Comparison of ENCODE assay signal across 11 cellular contexts in the genomic region with DNA sequence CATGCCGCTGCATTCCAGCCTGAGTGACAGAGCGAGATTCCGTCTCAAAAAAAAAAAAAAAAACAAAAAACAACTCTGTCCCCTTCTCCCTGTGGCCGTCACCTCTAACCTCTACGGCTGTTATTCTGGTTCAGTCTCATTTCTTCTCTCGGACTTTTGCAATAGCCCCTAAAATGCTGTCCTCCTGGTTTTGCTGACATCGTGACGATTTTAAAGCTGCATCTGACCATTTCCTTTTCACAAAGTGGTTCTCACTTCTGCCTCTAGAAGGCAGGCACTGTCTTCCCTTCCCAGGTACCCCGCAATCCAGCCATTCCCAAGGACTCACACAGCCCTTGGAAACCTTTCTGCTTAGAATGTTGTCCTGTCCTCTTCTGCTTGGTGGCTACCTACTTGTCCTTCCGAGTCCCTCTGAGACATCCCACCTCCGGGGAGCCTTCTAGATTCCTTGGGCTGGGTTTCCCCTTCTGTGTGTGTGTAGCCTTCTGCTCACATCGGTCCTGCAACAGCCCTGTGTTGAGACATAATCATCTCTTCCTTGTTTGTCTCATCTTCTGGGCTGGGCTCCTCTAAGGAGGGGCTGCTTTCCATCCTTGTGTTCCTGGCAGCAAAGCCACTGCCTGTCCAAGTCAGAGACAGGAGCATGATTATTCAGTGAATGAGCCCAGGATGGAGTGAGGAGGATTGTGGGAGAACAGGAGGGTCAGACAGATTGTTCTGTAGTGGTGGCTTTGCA.
A peak's percentile ranks its signal among the peaks of the same experiment; 100 is the strongest.
DNase-seq lines count a peak whose midpoint lies in the region; TF ChIP-seq lines count a peak whose summit lies in the region.
"Had no signal": no experiment of that assay in that cellular context is flagged by ENCODE, and none has a peak within 500 bp of the region (broad histone marks: within the 10 kb centered on the region; RNA-seq: fewer than 3 reads in every experiment).

No MANE protein-coding gene starts in this region.

- H3K27ac Mint-ChIP-seq in HFFc6 (no peak overlapping the region), nephron (peak overlapping the region in 1 of 3 experiments; percentile 73)

- H3K27me3 ChIP-seq in BE2C = no peaks in the 10 kb centered on the region
- H3K27me3 ChIP-seq in esophagus (ENCODE audit: control insufficient read depth in 1 of 2, insufficient read depth in 2 of 2, low read length in 2 of 2) = no peaks in the 10 kb centered on the region
- H3K27me3 ChIP-seq: SJSA1 had no signal

- H3K9me3 ChIP-seq in BE2C (no peaks in the 10 kb centered on the region), esophagus (ENCODE audit: control insufficient read depth in 2 of 2, insufficient read depth in 1 of 2, low read depth in 1 of 2, low read length in 1 of 2) (no peaks in the 10 kb centered on the region)
- H3K9me3 ChIP-seq: SJSA1 had no signal

- in situ Hi-C loops in GM13977 (cut with MboI; ENCODE audit: low pct_unique_long_range_greater_than_20kb, low sequenced_read_pairs, unreplicated experiment) = no loop called here

- 64 to 66% methylated on average over 11 to 12 of the region's 12 CpGs for WGBS in esophagus, 2 donors

- H3K27me3 Mint-ChIP-seq in HFFc6 (ENCODE audit: insufficient read depth) = peaks cover 7% of the 10 kb centered on the region; the same call in 1 of the 2 replicates
- H3K27me3 Mint-ChIP-seq in nephron (ENCODE audit: low read depth) = peaks cover 10% of the 10 kb centered on the region

- no peaks in the 10 kb centered on the region for H3K9me3 Mint-ChIP-seq in HFFc6
- no peaks in the 10 kb centered on the region for H3K9me3 Mint-ChIP-seq in nephron

- no peak overlapping the region for H3K4me3 ChIP-seq in BE2C (ENCODE audit: low read depth, low read length)
- H3K4me3 ChIP-seq in esophagus (ENCODE audit: low read depth in 1 of 2, low read length in 2 of 2) = no peak overlapping the region
- H3K4me3 ChIP-seq: SJSA1 had no signal

- DNase-seq in BE2C (no peak), HFFc6 (no peak), GM13977 (ENCODE audit: low spot score) (no peak), NCI-H226 (no peak), NCI-H1092 (lab: John Stamatoyannopoulos, UW) (no peak)
- DNase-seq in stimulated activated CD4-positive, alpha-beta T cell treated with anti-CD3 and anti-CD28 coated beads, Interleukin-15, amount 100 ng/mL, for 24 hours = no peak
- DNase-seq: NCI-H1436, nucleus accumbens had no signal

- no peaks in the 10 kb centered on the region for H3K4me1 ChIP-seq in BE2C
- peaks cover 0 to 16% of the 10 kb centered on the region in 2 donors for H3K4me1 ChIP-seq in esophagus (ENCODE audit: control insufficient read depth in 2 of 2, insufficient read depth in 2 of 2, low read length in 1 of 2)

- peak overlapping the region; percentile 32 to 36 for H3K27ac ChIP-seq in esophagus (ENCODE audit: low read depth in 2 of 2, low read length in 1 of 2)
- H3K27ac ChIP-seq: SJSA1 had no signal

- H3K4me3 Mint-ChIP-seq in HFFc6 (no peak overlapping the region), nephron (no peak overlapping the region)

- H3K36me3 Mint-ChIP-seq in HFFc6 (ENCODE audit: low read depth) = no peaks in the 10 kb centered on the region
- H3K36me3 Mint-ChIP-seq in nephron (ENCODE audit: low read depth) = peaks cover 2% of the 10 kb centered on the region

- TF ChIP-seq CTCF in BE2C (IDR thresholded peaks at IDR 0.05; ENCODE audit: low read depth, low read length) (peak; percentile 12; the same call in 1 of the 2 replicates), HFFc6 (IDR thresholded peaks at IDR 0.05) (peak; percentile 35), nephron (IDR thresholded peaks at IDR 0.05; ENCODE audit: unreplicated experiment in 3 of 3) (peak in 2 of 3 experiments; percentile 10 to 14), GM13977 (IDR thresholded peaks at IDR 0.05; ENCODE audit: extremely low read depth, insufficient read depth, missing control alignments) (no peak)

- H3K36me3 ChIP-seq in BE2C (no peaks in the 10 kb centered on the region), esophagus (ENCODE audit: control insufficient read depth in 2 of 2, insufficient read depth in 2 of 2, low read length in 1 of 2) (no peaks in the 10 kb centered on the region)
- H3K36me3 ChIP-seq: SJSA1 had no signal

- H3K4me1 Mint-ChIP-seq in HFFc6 (ENCODE audit: low read depth) = peaks cover 12% of the 10 kb centered on the region; the same call in 1 of the 2 replicates
- peaks cover 56% of the 10 kb centered on the region for H3K4me1 Mint-ChIP-seq in nephron
